Comparison of ENCODE assay signal across 22 cellular contexts in genomic region chr15:92925409-92925808, GRCh38. TPM values are rescaled to one million over a fixed set of nuclear protein-coding genes. Genes with fewer than 3 reads are reported as not detected.
DNase-seq lines count a peak whose midpoint lies in the region; ATAC-seq lines count a peak whose summit lies in the region.
"Had no signal": no experiment of that assay in that cellular context is flagged by ENCODE, and none has a peak within 500 bp of the region (broad histone marks: within the 10 kb centered on the region; RNA-seq: fewer than 3 reads in every experiment).

No MANE protein-coding gene starts in this region.

- no peak for ATAC-seq in activated T-cell treated with anti-CD3 and anti-CD28 coated beads, Interleukin-2, amount 50 U/mL, for 72 hours (replicated peaks in 1 of 2)
- no peak for ATAC-seq in memory B cell (ENCODE audit: low read depth)
- no peak for ATAC-seq in stimulated activated effector memory CD8-positive, alpha-beta T cell treated with anti-CD3 and anti-CD28 coated beads, Interleukin-12 subunit alpha, Interleukin-12 subunit beta, amount 100 ng/mL, for 72 hours
- ATAC-seq in GM21526 (IDR thresholded peaks at IDR 0.05; ENCODE audit: low FRiP score, unreplicated experiment): no peak
- ATAC-seq: A549, left lung, right cardiac atrium had no signal

- peaks cover 84% of the 10 kb centered on the region for H3K4me1 Mint-ChIP-seq in activated T-cell treated with anti-CD3 and anti-CD28 coated beads, Interleukin-2, amount 50 U/mL, for 72 hours (ENCODE audit: low read depth)
- H3K4me1 Mint-ChIP-seq in activated CD4-positive, alpha-beta memory T cell treated with anti-CD3 and anti-CD28 coated beads for 36 hours (ENCODE audit: low read depth): peaks cover 92% of the 10 kb centered on the region
- H3K4me1 Mint-ChIP-seq in memory B cell: peaks cover 33% of the 10 kb centered on the region
- H3K4me1 Mint-ChIP-seq in stimulated activated effector memory CD8-positive, alpha-beta T cell treated with anti-CD3 and anti-CD28 coated beads, Interleukin-12 subunit alpha, Interleukin-12 subunit beta, amount 100 ng/mL, for 72 hours: peaks cover 74% of the 10 kb centered on the region

- CTCF ChIA-PET in activated CD4-positive, alpha-beta memory T cell treated with anti-CD3 and anti-CD28 coated beads for 36 hours (lab: Charles Lee): interaction anchor here (0.6 to 4.4 kb wide), 9 partner anchors 7 to 300 kb away, joined by 3 to 21 read pairs (median 3); no protein-coding TSS in a partner anchor

- H3K9me3 Mint-ChIP-seq in activated T-cell treated with anti-CD3 and anti-CD28 coated beads, Interleukin-2, amount 50 U/mL, for 72 hours: no peaks in the 10 kb centered on the region
- H3K9me3 Mint-ChIP-seq in activated CD4-positive, alpha-beta memory T cell treated with anti-CD3 and anti-CD28 coated beads for 36 hours: no peaks in the 10 kb centered on the region
- no peaks in the 10 kb centered on the region for H3K9me3 Mint-ChIP-seq in memory B cell
- no peaks in the 10 kb centered on the region for H3K9me3 Mint-ChIP-seq in stimulated activated effector memory CD8-positive, alpha-beta T cell treated with anti-CD3 and anti-CD28 coated beads, Interleukin-12 subunit alpha, Interleukin-12 subunit beta, amount 100 ng/mL, for 72 hours
- H3K9me3 Mint-ChIP-seq: activated naive CD8-positive, alpha-beta T cell treated with anti-CD3 and anti-CD28 coated beads, Interleukin-2, amount 10 ng/mL, durations not matched to agents 7 days and 5 days; HFFc6 had no signal

- peaks cover 23 to 64% of the 10 kb centered on the region in 2 donors for H3K36me3 Mint-ChIP-seq in activated T-cell treated with anti-CD3 and anti-CD28 coated beads, Interleukin-2, amount 50 U/mL, for 72 hours (ENCODE audit: insufficient read depth in 2 of 2)
- H3K36me3 Mint-ChIP-seq in activated CD4-positive, alpha-beta memory T cell treated with anti-CD3 and anti-CD28 coated beads for 36 hours: peaks cover 74% of the 10 kb centered on the region
- H3K36me3 Mint-ChIP-seq in memory B cell: peaks cover 18% of the 10 kb centered on the region
- H3K36me3 Mint-ChIP-seq in stimulated activated effector memory CD8-positive, alpha-beta T cell treated with anti-CD3 and anti-CD28 coated beads, Interleukin-12 subunit alpha, Interleukin-12 subunit beta, amount 100 ng/mL, for 72 hours: peaks cover 6% of the 10 kb centered on the region

- intact Hi-C loops in activated CD4-positive, alpha-beta memory T cell treated with anti-CD3 and anti-CD28 coated beads for 36 hours (cut with micrococcal nuclease): no loop called here

- H3K27ac Mint-ChIP-seq in activated T-cell treated with anti-CD3 and anti-CD28 coated beads, Interleukin-2, amount 50 U/mL, for 72 hours: peak overlapping the region; percentile 97
- H3K27ac Mint-ChIP-seq in activated CD4-positive, alpha-beta memory T cell treated with anti-CD3 and anti-CD28 coated beads for 36 hours: peak overlapping the region; percentile 62
- peak overlapping the region; percentile 86 for H3K27ac Mint-ChIP-seq in memory B cell
- peak overlapping the region; percentile 89 for H3K27ac Mint-ChIP-seq in stimulated activated effector memory CD8-positive, alpha-beta T cell treated with anti-CD3 and anti-CD28 coated beads, Interleukin-12 subunit alpha, Interleukin-12 subunit beta, amount 100 ng/mL, for 72 hours
- H3K27ac Mint-ChIP-seq: activated naive CD8-positive, alpha-beta T cell treated with anti-CD3 and anti-CD28 coated beads, Interleukin-2, amount 10 ng/mL, durations not matched to agents 7 days and 5 days had no signal

- H3K27me3 Mint-ChIP-seq in activated T-cell treated with anti-CD3 and anti-CD28 coated beads, Interleukin-2, amount 50 U/mL, for 72 hours (ENCODE audit: low read depth): no peaks in the 10 kb centered on the region
- no peaks in the 10 kb centered on the region for H3K27me3 Mint-ChIP-seq in activated CD4-positive, alpha-beta memory T cell treated with anti-CD3 and anti-CD28 coated beads for 36 hours
- H3K27me3 Mint-ChIP-seq in memory B cell: no peaks in the 10 kb centered on the region
- H3K27me3 Mint-ChIP-seq: activated naive CD8-positive, alpha-beta T cell treated with anti-CD3 and anti-CD28 coated beads, Interleukin-2, amount 10 ng/mL, durations not matched to agents 7 days and 5 days had no signal

- no peak overlapping the region for H3K4me3 Mint-ChIP-seq in activated T-cell treated with anti-CD3 and anti-CD28 coated beads, Interleukin-2, amount 50 U/mL, for 72 hours
- H3K4me3 Mint-ChIP-seq in activated CD4-positive, alpha-beta memory T cell treated with anti-CD3 and anti-CD28 coated beads for 36 hours: no peak overlapping the region
- H3K4me3 Mint-ChIP-seq in memory B cell: no peak overlapping the region
- no peak overlapping the region for H3K4me3 Mint-ChIP-seq in stimulated activated effector memory CD8-positive, alpha-beta T cell treated with anti-CD3 and anti-CD28 coated beads, Interleukin-12 subunit alpha, Interleukin-12 subunit beta, amount 100 ng/mL, for 72 hours
- H3K4me3 Mint-ChIP-seq: activated naive CD8-positive, alpha-beta T cell treated with anti-CD3 and anti-CD28 coated beads, Interleukin-2, amount 10 ng/mL, durations not matched to agents 7 days and 5 days; HFFc6 had no signal

- DNase-seq in activated T-cell treated with anti-CD3 and anti-CD28 coated beads, Interleukin-2, amount 50 U/mL, for 72 hours: no peak
- DNase-seq in activated T-cell treated with anti-CD3 and anti-CD28 coated beads, Interleukin-2, amount 50 U/mL, for 48 hours: no peak
- no peak for DNase-seq in activated CD4-positive, alpha-beta memory T cell treated with anti-CD3 and anti-CD28 coated beads for 36 hours
- DNase-seq in memory B cell (ENCODE audit: low spot score in 2 of 2): no peak
- DNase-seq in stimulated activated effector memory CD8-positive, alpha-beta T cell treated with anti-CD3 and anti-CD28 coated beads, Interleukin-12 subunit alpha, Interleukin-12 subunit beta, amount 100 ng/mL, for 72 hours (ENCODE audit: low spot score in 2 of 2): no peak
- DNase-seq in OCI-M2 (lab: John Stamatoyannopoulos, UW; ENCODE audit: unreplicated experiment): no peak
- DNase-seq in NCI-H774 (lab: John Stamatoyannopoulos, UW): no peak
- DNase-seq: activated CD4-positive, CD25-positive, alpha-beta regulatory T cell treated with anti-CD3 and anti-CD28 coated beads, Interleukin-2, amount 50 U/mL, for 72 hours; activated CD8-positive, alpha-beta memory T cell treated with anti-CD3 and anti-CD28 coated beads, Interleukin-2, amount 50 U/mL, for 48 hours; activated naive CD8-positive, alpha-beta T cell treated with anti-CD3 and anti-CD28 coated beads, Interleukin-2, amount 10 ng/mL, durations not matched to agents 7 days and 5 days; brain microvascular endothelial cell; cortex of kidney; head of caudate nucleus; HFFc6; left lung; NCI-H1417 treated with DMSO at 0.1 percent for 48 hours; NCI-H526; right cardiac atrium; stimulated activated CD4-positive, alpha-beta T cell treated with anti-CD3 and anti-CD28 coated beads, Interleukin-15, amount 100 ng/mL, for 24 hours; substantia nigra had no signal

- POLR2A ChIA-PET in activated CD4-positive, alpha-beta memory T cell treated with anti-CD3 and anti-CD28 coated beads for 36 hours (lab: Charles Lee): interaction anchor here (0.5 kb wide), 1 partner anchor 92 kb away, joined by 3 read pairs; no protein-coding TSS in a partner anchor

RNA-seq across cellular contexts. Expression of gene CHD2, which starts 25.3 kb away (rescaled TPM):
- 100 to 1,000 TPM; 208 to 246 TPM for total RNA-seq in activated T-cell treated with anti-CD3 and anti-CD28 coated beads, Interleukin-2, amount 50 U/mL, for 72 hours
- total RNA-seq in activated CD4-positive, alpha-beta memory T cell treated with anti-CD3 and anti-CD28 coated beads for 36 hours: 100 to 1,000 TPM; 113 to 121 TPM
